In genomic region chr10:2917926-2918325, GRCh38 we compare ENCODE assay signal across 22 cellular contexts.
"Had no signal": no experiment of that assay in that cellular context is flagged by ENCODE, and none has a peak within 500 bp of the region (broad histone marks: within the 10 kb centered on the region; RNA-seq: fewer than 3 reads in every experiment).

No MANE protein-coding gene starts in this region.

- H3K27me3 ChIP-seq: adrenal gland, thyroid gland had no signal

- H3K27ac Mint-ChIP-seq: activated B cell treated with CpG ODN at 0.5 μM for 24 hours; activated CD4-positive, alpha-beta T cell treated with anti-CD3 and anti-CD28 coated beads for 36 hours; activated naive CD8-positive, alpha-beta T cell; activated T-helper 2 cell treated with anti-CD3 and anti-CD28 coated beads, Interferon-gamma antibody, Interleukin-2, Interleukin-4, amounts not matched to agents 10 μg/mL and 5 μg/mL and 100 μg/mL, durations not matched to agents 14 hours and 24 hours and 36 hours; T-helper 1 cell treated with Interleukin-12 subunit alpha and Interleukin-12 subunit beta and Interleukin-4 antibody, amounts not matched to agents 30 μg/mL and 1 μg/mL, for 36 hours had no signal

- H3K4me3 ChIP-seq: adrenal gland, esophagus muscularis mucosa, thyroid gland had no signal

- H3K36me3 ChIP-seq: adrenal gland, esophagus muscularis mucosa, thyroid gland had no signal

- H3K36me3 Mint-ChIP-seq: activated naive CD8-positive, alpha-beta T cell had no signal

- ATAC-seq: activated CD4-positive, alpha-beta T cell treated with anti-CD3 and anti-CD28 coated beads for 36 hours; activated T-cell treated with anti-CD3 and anti-CD28 coated beads, Interleukin-2, amount 50 U/mL, for 4 hours; left ventricle myocardium superior had no signal

- H3K4me1 Mint-ChIP-seq: activated B cell treated with CpG ODN at 0.5 μM for 24 hours; activated CD4-positive, alpha-beta T cell treated with anti-CD3 and anti-CD28 coated beads for 36 hours had no signal

- H3K9me3 Mint-ChIP-seq: activated B cell treated with CpG ODN at 0.5 μM for 24 hours; activated T-cell treated with anti-CD3 and anti-CD28 coated beads, Interleukin-2, amount 50 U/mL, for 4 hours; activated T-helper 2 cell treated with anti-CD3 and anti-CD28 coated beads, Interferon-gamma antibody, Interleukin-2, Interleukin-4, amounts not matched to agents 10 μg/mL and 5 μg/mL and 100 μg/mL, durations not matched to agents 14 hours and 24 hours and 36 hours; T-helper 1 cell treated with Interleukin-12 subunit alpha and Interleukin-12 subunit beta and Interleukin-4 antibody, amounts not matched to agents 30 μg/mL and 1 μg/mL, for 36 hours had no signal

- DNase-seq: activated B cell treated with CpG ODN at 0.5 μM for 24 hours; activated CD4-positive, alpha-beta T cell treated with anti-CD3 and anti-CD28 coated beads for 36 hours; activated CD4-positive, alpha-beta T cell treated with anti-CD3 and anti-CD28 coated beads, Interleukin-2, amount 50 U/mL, for 4 hours; activated CD8-positive, alpha-beta memory T cell treated with anti-CD3 and anti-CD28 coated beads for 24 hours; activated CD8-positive, alpha-beta memory T cell treated with anti-CD3 and anti-CD28 coated beads, Interleukin-2, amount 50 U/mL, for 48 hours; activated naive CD4-positive, alpha-beta T cell; activated T-cell treated with anti-CD3 and anti-CD28 coated beads, Interleukin-2, amount 50 U/mL, for 4 hours; adrenal gland; central memory CD4-positive, alpha-beta T cell; dermis blood vessel endothelial cell; effector memory CD4-positive, alpha-beta T cell; hippocampal formation; left ventricle myocardium superior; mammary epithelial cell; stimulated activated CD4-positive, alpha-beta T cell treated with anti-CD3 and anti-CD28 coated beads, Interleukin-4, amount 100 ng/mL, for 24 hours; stimulated activated naive CD4-positive, alpha-beta T cell treated with Interleukin-2 at 50 U/mL for 16 hours; T1000; thyroid gland had no signal

- H3K9me3 ChIP-seq: adrenal gland, esophagus muscularis mucosa, thyroid gland had no signal

- H3K4me3 Mint-ChIP-seq: activated B cell treated with CpG ODN at 0.5 μM for 24 hours; activated CD4-positive, alpha-beta T cell treated with anti-CD3 and anti-CD28 coated beads for 36 hours; activated naive CD8-positive, alpha-beta T cell; activated T-cell treated with anti-CD3 and anti-CD28 coated beads, Interleukin-2, amount 50 U/mL, for 4 hours; T-helper 1 cell treated with Interleukin-12 subunit alpha and Interleukin-12 subunit beta and Interleukin-4 antibody, amounts not matched to agents 30 μg/mL and 1 μg/mL, for 36 hours had no signal

- H3K4me1 ChIP-seq: adrenal gland, esophagus muscularis mucosa, thyroid gland had no signal

- H3K27ac ChIP-seq: adrenal gland, esophagus muscularis mucosa, thyroid gland had no signal
